Comparison of ENCODE assay signal across 29 cellular contexts in the genomic region with DNA sequence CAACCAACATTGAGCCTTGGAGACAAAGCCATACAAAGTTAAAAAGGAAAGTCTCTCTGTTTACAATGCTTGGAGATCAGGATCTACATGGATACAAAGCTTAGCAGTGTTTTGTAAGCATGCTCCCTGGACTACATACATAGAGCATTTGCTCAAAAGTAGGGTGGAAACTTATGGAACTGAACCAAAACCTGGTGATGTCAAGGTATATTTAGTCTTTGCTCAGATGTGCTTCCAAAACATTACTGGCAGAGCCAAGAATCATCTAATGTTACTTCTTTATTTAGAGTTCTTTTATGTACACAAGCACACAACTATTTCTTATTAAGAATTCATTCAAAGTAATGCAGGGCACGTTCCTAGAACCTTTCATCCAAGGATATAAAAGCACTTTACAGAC.
"Had no signal": no experiment of that assay in that cellular context is flagged by ENCODE, and none has a peak within 500 bp of the region (broad histone marks: within the 10 kb centered on the region; RNA-seq: fewer than 3 reads in every experiment).

No MANE protein-coding gene starts in this region.

- H3K36me3 Mint-ChIP-seq: activated naive CD4-positive, alpha-beta T cell treated with anti-CD3 and anti-CD28 coated beads, Interleukin-2, amount 10 ng/mL, durations not matched to agents 7 days and 5 days; brain; WTC11 had no signal

- H3K9me3 Mint-ChIP-seq: activated CD4-positive, alpha-beta memory T cell treated with anti-CD3 and anti-CD28 coated beads, Interleukin-2, amount 10 ng/mL, durations not matched to agents 7 days and 5 days; activated CD4-positive, alpha-beta T cell treated with anti-CD3 and anti-CD28 coated beads, Interleukin-2, amount 10 ng/mL, durations not matched to agents 7 days and 5 days; activated naive CD4-positive, alpha-beta T cell treated with anti-CD3 and anti-CD28 coated beads, Interleukin-2, amount 10 ng/mL, durations not matched to agents 7 days and 5 days; activated naive CD4-positive, alpha-beta T cell treated with anti-CD3 and anti-CD28 coated beads, Interleukin-2, amount 50 U/mL, for 72 hours; activated naive CD8-positive, alpha-beta T cell treated with anti-CD3 and anti-CD28 coated beads, Interleukin-2, amount 10 ng/mL, durations not matched to agents 7 days and 5 days; activated T-cell treated with anti-CD3 and anti-CD28 coated beads, Interleukin-2, amount 50 U/mL, for 24 hours; activated T-cell treated with anti-CD3 and anti-CD28 coated beads, Interleukin-2, amount 50 U/mL, for 72 hours; endodermal cell; WTC11 had no signal

- H3K4me1 ChIP-seq: ascending aorta, breast epithelium, colonic mucosa, heart left ventricle had no signal

- H3K4me3 Mint-ChIP-seq: activated CD4-positive, alpha-beta memory T cell treated with anti-CD3 and anti-CD28 coated beads, Interleukin-2, amount 10 ng/mL, durations not matched to agents 7 days and 5 days; activated CD4-positive, alpha-beta T cell treated with anti-CD3 and anti-CD28 coated beads, Interleukin-2, amount 10 ng/mL, durations not matched to agents 7 days and 5 days; activated naive CD4-positive, alpha-beta T cell treated with anti-CD3 and anti-CD28 coated beads, Interleukin-2, amount 10 ng/mL, durations not matched to agents 7 days and 5 days; activated naive CD8-positive, alpha-beta T cell treated with anti-CD3 and anti-CD28 coated beads, Interleukin-2, amount 10 ng/mL, durations not matched to agents 7 days and 5 days; activated T-cell treated with anti-CD3 and anti-CD28 coated beads, Interleukin-2, amount 50 U/mL, for 24 hours; activated T-cell treated with anti-CD3 and anti-CD28 coated beads, Interleukin-2, amount 50 U/mL, for 72 hours; brain; endodermal cell; WTC11 had no signal

- H3K4me1 Mint-ChIP-seq: activated CD4-positive, alpha-beta memory T cell treated with anti-CD3 and anti-CD28 coated beads, Interleukin-2, amount 10 ng/mL, durations not matched to agents 7 days and 5 days; activated CD4-positive, alpha-beta T cell treated with anti-CD3 and anti-CD28 coated beads, Interleukin-2, amount 10 ng/mL, durations not matched to agents 7 days and 5 days; activated naive CD4-positive, alpha-beta T cell treated with anti-CD3 and anti-CD28 coated beads, Interleukin-2, amount 10 ng/mL, durations not matched to agents 7 days and 5 days; activated naive CD8-positive, alpha-beta T cell treated with anti-CD3 and anti-CD28 coated beads, Interleukin-2, amount 10 ng/mL, durations not matched to agents 7 days and 5 days; brain had no signal

- H3K27me3 ChIP-seq: ascending aorta, breast epithelium, cardiac muscle cell, colonic mucosa, heart left ventricle had no signal

- H3K4me3 ChIP-seq: ascending aorta, breast epithelium, cardiac muscle cell, colonic mucosa, heart left ventricle had no signal

- H3K9me3 ChIP-seq: ascending aorta, breast epithelium, colonic mucosa, heart left ventricle had no signal

- H3K36me3 ChIP-seq: ascending aorta, breast epithelium, cardiac muscle cell, colonic mucosa had no signal

- H3K27me3 Mint-ChIP-seq: activated CD4-positive, alpha-beta memory T cell treated with anti-CD3 and anti-CD28 coated beads, Interleukin-2, amount 10 ng/mL, durations not matched to agents 7 days and 5 days; activated CD4-positive, alpha-beta T cell treated with anti-CD3 and anti-CD28 coated beads, Interleukin-2, amount 10 ng/mL, durations not matched to agents 7 days and 5 days; activated naive CD4-positive, alpha-beta T cell treated with anti-CD3 and anti-CD28 coated beads, Interleukin-2, amount 10 ng/mL, durations not matched to agents 7 days and 5 days; activated naive CD8-positive, alpha-beta T cell treated with anti-CD3 and anti-CD28 coated beads, Interleukin-2, amount 10 ng/mL, durations not matched to agents 7 days and 5 days; activated T-cell treated with anti-CD3 and anti-CD28 coated beads, Interleukin-2, amount 50 U/mL, for 24 hours had no signal

- DNase-seq: activated CD4-positive, alpha-beta memory T cell treated with anti-CD3 and anti-CD28 coated beads, Interleukin-2, amount 10 ng/mL, durations not matched to agents 7 days and 5 days; activated CD4-positive, alpha-beta T cell treated with anti-CD3 and anti-CD28 coated beads for 1 hour; activated CD4-positive, alpha-beta T cell treated with anti-CD3 and anti-CD28 coated beads for 4 hours; activated CD4-positive, alpha-beta T cell treated with anti-CD3 and anti-CD28 coated beads, Interleukin-2, amount 10 ng/mL, durations not matched to agents 7 days and 5 days; activated CD4-positive, alpha-beta T cell treated with anti-CD3 and anti-CD28 coated beads, Interleukin-2, amount 50 U/mL, for 4 hours; activated CD8-positive, alpha-beta memory T cell treated with anti-CD3 and anti-CD28 coated beads, Interleukin-2, amount 50 U/mL, for 48 hours; activated gamma-delta T cell; activated naive CD4-positive, alpha-beta T cell; activated naive CD4-positive, alpha-beta T cell treated with anti-CD3 and anti-CD28 coated beads, Interleukin-2, amount 10 ng/mL, durations not matched to agents 7 days and 5 days; activated naive CD8-positive, alpha-beta T cell treated with anti-CD3 and anti-CD28 coated beads, Interleukin-2, amount 10 ng/mL, durations not matched to agents 7 days and 5 days; activated T-cell treated with anti-CD3 and anti-CD28 coated beads for 4 hours; activated T-cell treated with anti-CD3 and anti-CD28 coated beads, Interleukin-2, amount 50 U/mL, for 24 hours; activated T-cell treated with anti-CD3 and anti-CD28 coated beads, Interleukin-2, amount 50 U/mL, for 72 hours; central memory CD4-positive, alpha-beta T cell; cerebellar nuclear complex; colonic mucosa; effector memory CD4-positive, alpha-beta T cell; endodermal cell; foreskin fibroblast; glutamatergic neuron; heart left ventricle; T-helper 2 cell had no signal

- H3K27ac Mint-ChIP-seq: activated CD4-positive, alpha-beta memory T cell treated with anti-CD3 and anti-CD28 coated beads, Interleukin-2, amount 10 ng/mL, durations not matched to agents 7 days and 5 days; activated CD4-positive, alpha-beta T cell treated with anti-CD3 and anti-CD28 coated beads, Interleukin-2, amount 10 ng/mL, durations not matched to agents 7 days and 5 days; activated naive CD4-positive, alpha-beta T cell treated with anti-CD3 and anti-CD28 coated beads, Interleukin-2, amount 10 ng/mL, durations not matched to agents 7 days and 5 days; activated naive CD4-positive, alpha-beta T cell treated with anti-CD3 and anti-CD28 coated beads, Interleukin-2, amount 50 U/mL, for 72 hours; activated naive CD8-positive, alpha-beta T cell treated with anti-CD3 and anti-CD28 coated beads, Interleukin-2, amount 10 ng/mL, durations not matched to agents 7 days and 5 days; activated T-cell treated with anti-CD3 and anti-CD28 coated beads, Interleukin-2, amount 50 U/mL, for 24 hours; activated T-cell treated with anti-CD3 and anti-CD28 coated beads, Interleukin-2, amount 50 U/mL, for 72 hours; brain; WTC11 had no signal

- H3K27ac ChIP-seq: ascending aorta, breast epithelium, cardiac muscle cell, colonic mucosa, heart left ventricle had no signal

- ATAC-seq: activated naive CD4-positive, alpha-beta T cell treated with anti-CD3 and anti-CD28 coated beads, Interleukin-2, amount 50 U/mL, for 72 hours; activated T-cell treated with anti-CD3 and anti-CD28 coated beads, Interleukin-2, amount 50 U/mL, for 72 hours; esophagus mucosa; heart left ventricle had no signal
